In genomic region chr3:194671900-194672808, GRCh38 we compare ENCODE assay signal across 8 cellular contexts. TPM values are rescaled to one million over a fixed set of nuclear protein-coding genes. Genes with fewer than 3 reads are reported as not detected.
A peak's percentile ranks its signal among the peaks of the same experiment; 100 is the strongest.
DNase-seq lines count a peak whose midpoint lies in the region; ATAC-seq and TF ChIP-seq lines count a peak whose summit lies in the region.

Gene LSG1, minus strand, starts transcription at chr3:194672191. Its CDS starts 29 bp downstream, at chr3:194672162.

- H2AFZ ChIP-seq in KMS-11 (ENCODE audit: low read depth): peak within 1 kb of the TSS; percentile 60

- no peaks in the 10 kb centered on the region for H3K27me3 ChIP-seq in KMS-11 (ENCODE audit: insufficient read depth, low read depth)
- H3K27me3 ChIP-seq in Peyer's patch: no peaks in the 10 kb centered on the region
- no peaks in the 10 kb centered on the region for H3K27me3 ChIP-seq in muscle layer of colon (ENCODE audit: control insufficient read depth in 1 of 2, insufficient read depth in 2 of 2, low read length in 2 of 2)

- no peaks in the 10 kb centered on the region for H3K9me3 ChIP-seq in Peyer's patch
- no peaks in the 10 kb centered on the region for H3K9me3 ChIP-seq in muscle layer of colon (ENCODE audit: low read length)

- H3K36me3 ChIP-seq in KMS-11 (ENCODE audit: insufficient read depth) (no peaks in the 10 kb centered on the region; the same call in 1 of the 2 replicates), Peyer's patch (peaks cover 0 to 8% (median 0%) of the 10 kb centered on the region in 3 donors), muscle layer of colon (ENCODE audit: insufficient read depth, low read length) (peaks cover 15% of the 10 kb centered on the region)

- H3K4me2 ChIP-seq in KMS-11: peak within 1 kb of the TSS; percentile 89

- peak in 1 of 2 donors; percentile 50 for TF ChIP-seq POLR2A in Peyer's patch (IDR thresholded peaks at IDR 0.05)

- H3K9ac ChIP-seq in KMS-11: peak within 1 kb of the TSS; percentile 61
- H3K9ac ChIP-seq in muscle layer of colon (ENCODE audit: low read length): peak within 1 kb of the TSS; percentile 74

- no peak within 1 kb of the TSS for H3K4me3 ChIP-seq in KMS-11 (IDR thresholded peaks at IDR 0.05; ENCODE audit: insufficient read depth, low read depth, low read length)
- peak within 1 kb of the TSS; percentile 61 to 81 (median 75) for H3K4me3 ChIP-seq in Peyer's patch
- H3K4me3 ChIP-seq in muscle layer of colon (ENCODE audit: low read depth in 1 of 2, low read length in 2 of 2): peak within 1 kb of the TSS; percentile 75 to 92

- H3K4me1 ChIP-seq in KMS-11 (ENCODE audit: low read depth, poor library complexity, severe bottlenecking) (peaks cover 16% of the 10 kb centered on the region), Peyer's patch (peaks cover 0 to 15% (median 3%) of the 10 kb centered on the region in 4 donors), muscle layer of colon (ENCODE audit: insufficient read depth, low read length) (peaks cover 11% of the 10 kb centered on the region)

- peaks cover 7% of the 10 kb centered on the region for H4K20me1 ChIP-seq in KMS-11 (ENCODE audit: insufficient read depth)

- TF ChIP-seq CTCF in KMS-11 (conservative IDR thresholded peaks at IDR 0.05; ENCODE audit: low read depth, low read length) (no peak), Peyer's patch (IDR thresholded peaks at IDR 0.05) (peak in 1 of 6 experiments; percentile 11)

- peaks cover 41% of the 10 kb centered on the region for H3K79me2 ChIP-seq in KMS-11 (ENCODE audit: insufficient read depth, low read depth)

- peak within 1 kb of the TSS; percentile 62 for H3K27ac ChIP-seq in KMS-11
- peak within 1 kb of the TSS; percentile 78 to 89 (median 82) for H3K27ac ChIP-seq in Peyer's patch
- H3K27ac ChIP-seq in muscle layer of colon (ENCODE audit: low read depth, low read length): peak within 1 kb of the TSS; percentile 88

- DNase-seq in DMS53 (lab: John Stamatoyannopoulos, UW) (peak; percentile 97), Peyer's patch (peak; percentile 88 to 96 (median 92))
- peak; percentile 93 to 95 for DNase-seq in activated T-cell treated with anti-CD3 and anti-CD28 coated beads, Interleukin-2, amount 50 U/mL, for 48 hours
- peak; percentile 81 for DNase-seq in stimulated activated CD8-positive, alpha-beta memory T cell treated with anti-CD3 and anti-CD28 coated beads, Interleukin-7, amount 100 ng/mL, for 24 hours (ENCODE audit: low read depth)

- ATAC-seq in GM21723 (IDR thresholded peaks at IDR 0.05; ENCODE audit: unreplicated experiment) (peak; percentile 87), esophagus mucosa (peak; percentile 94)

RNA-seq across cellular contexts. Expression of gene LSG1, which starts in this region (rescaled TPM):
- total RNA-seq in Peyer's patch: 100 to 1,000 TPM in 1 of 4 donors, 10 to 100 TPM in 3; 42.9 to 120 (median 81.9) TPM
- total RNA-seq in esophagus mucosa: 21.6 TPM
